In the genomic region with DNA sequence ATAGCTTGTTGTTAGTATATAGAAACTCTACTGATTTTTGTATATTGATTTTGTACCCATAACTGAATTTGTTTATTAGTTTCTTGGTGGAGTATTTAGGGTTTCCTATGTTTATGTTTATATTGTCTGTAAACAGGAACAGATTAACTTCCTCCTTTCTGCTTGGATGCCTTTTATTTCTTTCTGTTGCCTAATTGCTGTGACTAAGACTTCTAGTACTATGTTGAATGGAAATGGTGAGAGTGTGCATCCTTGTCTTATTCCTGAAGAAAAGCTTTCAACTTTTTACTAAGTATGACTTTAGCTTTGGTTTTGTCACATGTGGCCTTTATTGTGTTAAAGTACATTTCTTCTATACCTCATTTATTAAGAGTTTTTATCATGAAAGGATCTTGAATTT, we compare ENCODE assay signal across 22 cellular contexts. TPM values are rescaled to one million over a fixed set of nuclear protein-coding genes. Genes with fewer than 3 reads are reported as not detected.
"Had no signal": no experiment of that assay in that cellular context is flagged by ENCODE, and none has a peak within 500 bp of the region (broad histone marks: within the 10 kb centered on the region; RNA-seq: fewer than 3 reads in every experiment).

No MANE protein-coding gene starts in this region.

- FAIRE-seq: kidney had no signal

- H3K36me3 ChIP-seq: cardiac muscle cell had no signal

- DNase-seq: activated B cell treated with CpG ODN at 0.5 μM for 24 hours; activated CD4-positive, alpha-beta memory T cell treated with anti-CD3 and anti-CD28 coated beads for 36 hours; activated CD4-positive, alpha-beta T cell treated with anti-CD3 and anti-CD28 coated beads for 4 hours; activated naive CD4-positive, alpha-beta T cell; activated naive CD8-positive, alpha-beta T cell treated with anti-CD3 and anti-CD28 coated beads for 36 hours; amygdala; effector memory CD4-positive, alpha-beta T cell; foreskin keratinocyte; hippocampal formation; kidney; left ventricle myocardium inferior; mammary epithelial cell; stimulated activated CD4-positive, alpha-beta T cell treated with anti-CD3 and anti-CD28 coated beads, Interleukin-12 subunit alpha, Interleukin-12 subunit beta, amount 100 ng/mL, for 4 hours; stimulated activated CD4-positive, alpha-beta T cell treated with anti-CD3 and anti-CD28 coated beads, Interleukin-1b, Interleukin-23, amount 100 ng/mL, for 48 hours; stimulated activated CD8-positive, alpha-beta memory T cell treated with anti-CD3 and anti-CD28 coated beads, Interleukin-4, amount 100 ng/mL, for 48 hours; stimulated activated naive CD4-positive, alpha-beta T cell; T-helper 9 cell had no signal

- H3K27ac ChIP-seq: epithelial cell of prostate, foreskin keratinocyte, left ventricle myocardium inferior had no signal

- H3K27me3 ChIP-seq: cardiac muscle cell, foreskin keratinocyte had no signal

- H3K4me1 ChIP-seq: foreskin keratinocyte had no signal

- ATAC-seq: activated T-helper 17 cell treated with anti-CD3 and anti-CD28 coated beads, Interleukin-2, amount 50 U/mL, for 72 hours; foreskin keratinocyte had no signal

- H3K4me3 ChIP-seq: cardiac muscle cell, left ventricle myocardium inferior had no signal

RNA-seq across cellular contexts. Expression of gene HRK, which starts 50.4 kb away (rescaled TPM):
- total RNA-seq: activated CD4-positive, alpha-beta memory T cell treated with anti-CD3 and anti-CD28 coated beads for 36 hours; activated naive CD8-positive, alpha-beta T cell treated with anti-CD3 and anti-CD28 coated beads for 36 hours; activated T-helper 17 cell treated with anti-CD3 and anti-CD28 coated beads, Interleukin-2, amount 50 U/mL, for 72 hours; cardiac muscle cell; foreskin keratinocyte; myocyte; posterior vena cava had no signal
- polyA plus RNA-seq: foreskin keratinocyte, mammary epithelial cell had no signal
